In genomic region chr5:91162534-91163381, GRCh38 we compare ENCODE assay signal across 8 cellular contexts.
DNase-seq lines count a peak whose midpoint lies in the region; ATAC-seq and TF ChIP-seq lines count a peak whose summit lies in the region.

No MANE protein-coding gene starts in this region.

- in situ Hi-C loops in brain microvascular endothelial cell (cut with HindIII; ENCODE audit: low pct_ligation_motif_present, low sequenced_read_pairs) = no loop called here

- H3K27me3 ChIP-seq in brain microvascular endothelial cell (replicated peaks) (no peaks in the 10 kb centered on the region), right lobe of liver (no peaks in the 10 kb centered on the region)

- H3K9me3 ChIP-seq in right lobe of liver = no peaks in the 10 kb centered on the region

- H3K4me3 ChIP-seq in brain microvascular endothelial cell (ENCODE audit: low read depth, low read length) (no peak overlapping the region), right lobe of liver (no peak overlapping the region)

- intact Hi-C loops in right lobe of liver (cut with DNase I) = no loop called here

- peak; percentile 99 for ATAC-seq in GM19397 (IDR thresholded peaks at IDR 0.05; ENCODE audit: unreplicated experiment)
- peak; percentile 97 for ATAC-seq in HG03469 (IDR thresholded peaks at IDR 0.05; ENCODE audit: unreplicated experiment)
- ATAC-seq in right lobe of liver = peak; percentile 88 to 99 (median 94)

- H3K36me3 ChIP-seq in brain microvascular endothelial cell (replicated peaks) (no peaks in the 10 kb centered on the region), right lobe of liver (no peaks in the 10 kb centered on the region)

- 26% methylated on average over 6 of the region's 6 CpGs for WGBS in right lobe of liver (ENCODE audit: insufficient coverage, low coverage, low lambda C conversion rate, missing lambda C conversion rate)

- H3K27ac ChIP-seq in brain microvascular endothelial cell = peak overlapping the region; percentile 77
- peak overlapping the region; percentile 14 to 41 (median 26) for H3K27ac ChIP-seq in right lobe of liver

- TF ChIP-seq POLR2A in right lobe of liver (IDR thresholded peaks at IDR 0.05) = no peak

- TF ChIP-seq CTCF in brain microvascular endothelial cell (IDR thresholded peaks at IDR 0.05; ENCODE audit: low read depth, low read length, missing control alignments) (no peak), right lobe of liver (IDR thresholded peaks at IDR 0.05) (no peak)

- peak; percentile 96 to 97 for DNase-seq in AML-193 (lab: John Stamatoyannopoulos, UW)
- DNase-seq in T-helper 2 cell = peak in 3 of 5 experiments; percentile 13 to 95 (median 49)
- DNase-seq in brain microvascular endothelial cell = peak; percentile 92
- peak in 2 of 3 donors; percentile 44 to 56 for DNase-seq in right lobe of liver
- DNase-seq in stimulated activated CD4-positive, alpha-beta T cell treated with anti-CD3 and anti-CD28 coated beads, TNF-alpha, amount 100 ng/mL, for 4 hours (ENCODE audit: low read depth in 3 of 3) = peak; percentile 9 to 26 (median 23)
- DNase-seq in NAMALWA (ENCODE audit: low spot score) = no peak

- peaks cover 0 to 4% (median 0%) of the 10 kb centered on the region in 4 donors for H3K4me1 ChIP-seq in right lobe of liver
